Comparison of ENCODE assay signal across 12 cellular contexts in the genomic region with DNA sequence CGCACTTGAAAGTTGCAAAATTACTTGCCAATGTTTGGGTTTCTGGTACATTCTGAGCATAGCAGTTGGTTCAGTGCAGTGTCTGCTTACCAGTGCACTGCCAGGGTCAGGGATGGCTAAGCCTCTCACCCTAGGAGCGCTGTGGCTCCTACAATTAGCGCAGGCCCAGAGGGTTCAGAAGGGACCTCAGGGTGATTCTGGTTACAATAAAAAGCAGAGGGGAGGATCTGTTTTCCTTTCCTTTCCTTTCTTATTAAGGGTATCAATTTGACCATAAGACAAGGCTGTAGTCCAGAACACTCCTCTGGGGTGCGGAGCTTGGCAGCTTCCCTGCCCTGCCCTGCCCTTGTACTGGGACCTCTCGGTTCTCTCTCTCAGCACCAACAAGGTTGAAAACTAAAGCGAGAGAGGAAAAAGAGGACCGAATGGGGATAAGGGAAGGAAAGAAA. TPM values are rescaled to one million over a fixed set of nuclear protein-coding genes. Genes with fewer than 3 reads are reported as not detected.
DNase-seq lines count a peak whose midpoint lies in the region; ATAC-seq, FAIRE-seq and TF ChIP-seq lines count a peak whose summit lies in the region.
"Had no signal": no experiment of that assay in that cellular context is flagged by ENCODE, and none has a peak within 500 bp of the region (broad histone marks: within the 10 kb centered on the region; RNA-seq: fewer than 3 reads in every experiment).

No MANE protein-coding gene starts in this region.

- H3K9me2 ChIP-seq in GM23338 (ENCODE audit: insufficient read depth) (no peaks in the 10 kb centered on the region), PC-3 (replicated peaks; ENCODE audit: low read length) (no peaks in the 10 kb centered on the region)

- peaks cover 6% of the 10 kb centered on the region for H3F3A ChIP-seq in GM23338 (replicated peaks; ENCODE audit: low read depth)
- no peaks in the 10 kb centered on the region for H3F3A ChIP-seq in PC-3 (ENCODE audit: low read length, unreplicated experiment)

- ATAC-seq in GM23338 (no peak), left lung (no peak), HG03108 (IDR thresholded peaks at IDR 0.05; ENCODE audit: unreplicated experiment) (no peak), PC-3 (no peak)

- H3K27ac ChIP-seq in GM23338 (ENCODE audit: low read depth) (no peak overlapping the region), left lung (peak overlapping the region; percentile 98), skin epidermis (peak overlapping the region in 18 of 21 experiments; percentile 84 to 98 (median 92)), PC-3 (ENCODE audit: low read length) (no peak overlapping the region)

- H4K20me1 ChIP-seq in GM23338 (replicated peaks; ENCODE audit: insufficient read depth): peaks cover 27% of the 10 kb centered on the region
- H4K20me1 ChIP-seq in PC-3 (ENCODE audit: low read length): no peaks in the 10 kb centered on the region

- POLR2A ChIA-PET in PC-3 (lab: Charles Lee; ENCODE audit: unreplicated experiment): no interaction called here

- peak overlapping the region; percentile 82 for H3K4me3 ChIP-seq in GM23338
- H3K4me3 ChIP-seq in left lung: peak overlapping the region; percentile 55 to 76
- H3K4me3 ChIP-seq in skin epidermis: peak overlapping the region; percentile 49 to 80 (median 60)
- H3K4me3 ChIP-seq in PC-3 (ENCODE audit: low read length): no peak overlapping the region

- peak overlapping the region; percentile 81 for H3K4me3 Mint-ChIP-seq in GM23338
- peak overlapping the region; percentile 100 for H3K4me3 Mint-ChIP-seq in dendritic cell treated with granulocyte-macrophage colony-stimulating factor and Interleukin-4, amounts not matched to agents 40 ng/mL and 50 ng/mL, for 4 days

- H3K4me1 Mint-ChIP-seq in GM23338: peaks cover 47% of the 10 kb centered on the region
- peaks cover 65% of the 10 kb centered on the region for H3K4me1 Mint-ChIP-seq in dendritic cell treated with granulocyte-macrophage colony-stimulating factor and Interleukin-4, amounts not matched to agents 40 ng/mL and 50 ng/mL, for 4 days (ENCODE audit: low read depth)

- H3K4me1 ChIP-seq in GM23338 (ENCODE audit: insufficient read depth) (peaks cover 34% of the 10 kb centered on the region), left lung (peaks cover 18 to 87% of the 10 kb centered on the region in 2 donors), PC-3 (ENCODE audit: insufficient read depth, low read length) (no peaks in the 10 kb centered on the region)

- H3K79me2 ChIP-seq in GM23338 (replicated peaks; ENCODE audit: insufficient read depth) (no peaks in the 10 kb centered on the region), PC-3 (ENCODE audit: low read length) (no peaks in the 10 kb centered on the region)

- intact Hi-C loops in dendritic cell treated with granulocyte-macrophage colony-stimulating factor and Interleukin-4, amounts not matched to agents 40 ng/mL and 50 ng/mL, for 4 days (cut with micrococcal nuclease): loop anchor here (5.0 to 10.0 kb wide), 3 partner anchors 224 to 422 kb away; no protein-coding TSS in a partner anchor
- intact Hi-C loops in left lung (cut with DNase I) (loop anchor here in 1 of 2 donors (10.0 kb wide), 1 partner anchor 402 kb away; no protein-coding TSS in a partner anchor), PC-3 (cut with micrococcal nuclease) (no loop called here)

- H3K9me3 ChIP-seq in left lung (no peaks in the 10 kb centered on the region), PC-3 (ENCODE audit: low read length) (no peaks in the 10 kb centered on the region)

- FAIRE-seq in GM19239 (lab: Jason Lieb, UNC): no peak

- peaks cover 95% of the 10 kb centered on the region for H3K27me3 Mint-ChIP-seq in GM23338 (ENCODE audit: insufficient read depth, low read depth, poor library complexity)
- H3K27me3 Mint-ChIP-seq in dendritic cell treated with granulocyte-macrophage colony-stimulating factor and Interleukin-4, amounts not matched to agents 40 ng/mL and 50 ng/mL, for 4 days: peaks cover 30% of the 10 kb centered on the region

- H3K36me3 ChIP-seq in GM23338 (ENCODE audit: insufficient read depth) (no peaks in the 10 kb centered on the region), left lung (peaks cover 0 to 19% of the 10 kb centered on the region in 2 donors), PC-3 (ENCODE audit: low read depth, low read length) (no peaks in the 10 kb centered on the region)

- no peak overlapping the region for H3K9ac ChIP-seq in PC-3 (ENCODE audit: low read length)

- H3K36me3 Mint-ChIP-seq in GM23338 (ENCODE audit: low read depth): no peaks in the 10 kb centered on the region; the same call in 2 of the 3 replicates
- peaks cover 71% of the 10 kb centered on the region for H3K36me3 Mint-ChIP-seq in dendritic cell treated with granulocyte-macrophage colony-stimulating factor and Interleukin-4, amounts not matched to agents 40 ng/mL and 50 ng/mL, for 4 days (ENCODE audit: low read depth)
- H3K36me3 Mint-ChIP-seq: CD8-positive, alpha-beta memory T cell; naive B cell had no signal

- H3K27ac Mint-ChIP-seq in GM23338: no peak overlapping the region
- peak overlapping the region; percentile 97 for H3K27ac Mint-ChIP-seq in dendritic cell treated with granulocyte-macrophage colony-stimulating factor and Interleukin-4, amounts not matched to agents 40 ng/mL and 50 ng/mL, for 4 days
- H3K27ac Mint-ChIP-seq: CD8-positive, alpha-beta memory T cell had no signal

- peak; percentile 48 for DNase-seq in GM23338 (ENCODE audit: low spot score)
- no peak for DNase-seq in left lung
- DNase-seq in GM19240 (ENCODE audit: insufficient read length, low spot score): no peak
- DNase-seq in PC-3: no peak
- no peak for DNase-seq in GM19239 (ENCODE audit: insufficient read length, low spot score)
- DNase-seq: activated CD4-positive, alpha-beta T cell treated with anti-CD3 and anti-CD28 coated beads, Interleukin-2, amount 50 U/mL, for 48 hours; CD8-positive, alpha-beta memory T cell; naive B cell; NCI-H510A had no signal

- H2AFZ ChIP-seq in GM23338 (no peak overlapping the region), PC-3 (ENCODE audit: low read length) (no peak overlapping the region)

- no peak for TF ChIP-seq CTCF in GM23338 (conservative IDR thresholded peaks at IDR 0.05; ENCODE audit: low read depth in 2 of 2)
- no peak for TF ChIP-seq CTCF in left lung (IDR thresholded peaks at IDR 0.05)
- no peak for TF ChIP-seq CTCF in PC-3 (conservative IDR thresholded peaks at IDR 0.05; ENCODE audit: low read depth, low read length)

- H3K27me3 ChIP-seq in GM23338 (ENCODE audit: insufficient read depth): peaks cover 98% of the 10 kb centered on the region
- peaks cover 13 to 97% of the 10 kb centered on the region in 2 donors for H3K27me3 ChIP-seq in left lung
- peaks cover 86% of the 10 kb centered on the region for H3K27me3 ChIP-seq in PC-3 (ENCODE audit: low read length)

- H3K9me3 Mint-ChIP-seq in GM23338: 0 out of 3 replicates have a peak, but pooled peaks cover 7% of the 10 kb centered on the region
- no peaks in the 10 kb centered on the region for H3K9me3 Mint-ChIP-seq in dendritic cell treated with granulocyte-macrophage colony-stimulating factor and Interleukin-4, amounts not matched to agents 40 ng/mL and 50 ng/mL, for 4 days
- H3K9me3 Mint-ChIP-seq: CD8-positive, alpha-beta memory T cell; naive B cell had no signal

- H3K4me2 ChIP-seq in GM23338: peak overlapping the region; percentile 96
- H3K4me2 ChIP-seq in PC-3 (ENCODE audit: low read length): no peak overlapping the region

- CTCF ChIA-PET in PC-3 (lab: Charles Lee): no interaction called here

- no TSS peak for BruUV-seq in PC-3 (replicated peaks; lab: Mats Ljungman, UMichigan)

TF ChIP-seq in GM23338, 12 proteins besides CTCF, POLR2A, EP300 and RAD21 (continues in another document):
- TF ChIP-seq ZNF331 (CRISPR knock-in tag; IDR thresholded peaks at IDR 0.05; ENCODE audit: low read depth) (no peak), CREB1 (CRISPR knock-in tag; IDR thresholded peaks at IDR 0.05; ENCODE audit: low read depth) (no peak), ZNF114 (CRISPR knock-in tag; IDR thresholded peaks at IDR 0.05) (no peak), EZH2 (IDR thresholded peaks at IDR 0.05; ENCODE audit: low read depth, unreplicated experiment) (no peak), JUNB (IDR thresholded peaks at IDR 0.05; ENCODE audit: unreplicated experiment) (no peak), NANOG (IDR thresholded peaks at IDR 0.05; ENCODE audit: borderline replicate concordance) (no peak)
- TF ChIP-seq, protein P1, sequence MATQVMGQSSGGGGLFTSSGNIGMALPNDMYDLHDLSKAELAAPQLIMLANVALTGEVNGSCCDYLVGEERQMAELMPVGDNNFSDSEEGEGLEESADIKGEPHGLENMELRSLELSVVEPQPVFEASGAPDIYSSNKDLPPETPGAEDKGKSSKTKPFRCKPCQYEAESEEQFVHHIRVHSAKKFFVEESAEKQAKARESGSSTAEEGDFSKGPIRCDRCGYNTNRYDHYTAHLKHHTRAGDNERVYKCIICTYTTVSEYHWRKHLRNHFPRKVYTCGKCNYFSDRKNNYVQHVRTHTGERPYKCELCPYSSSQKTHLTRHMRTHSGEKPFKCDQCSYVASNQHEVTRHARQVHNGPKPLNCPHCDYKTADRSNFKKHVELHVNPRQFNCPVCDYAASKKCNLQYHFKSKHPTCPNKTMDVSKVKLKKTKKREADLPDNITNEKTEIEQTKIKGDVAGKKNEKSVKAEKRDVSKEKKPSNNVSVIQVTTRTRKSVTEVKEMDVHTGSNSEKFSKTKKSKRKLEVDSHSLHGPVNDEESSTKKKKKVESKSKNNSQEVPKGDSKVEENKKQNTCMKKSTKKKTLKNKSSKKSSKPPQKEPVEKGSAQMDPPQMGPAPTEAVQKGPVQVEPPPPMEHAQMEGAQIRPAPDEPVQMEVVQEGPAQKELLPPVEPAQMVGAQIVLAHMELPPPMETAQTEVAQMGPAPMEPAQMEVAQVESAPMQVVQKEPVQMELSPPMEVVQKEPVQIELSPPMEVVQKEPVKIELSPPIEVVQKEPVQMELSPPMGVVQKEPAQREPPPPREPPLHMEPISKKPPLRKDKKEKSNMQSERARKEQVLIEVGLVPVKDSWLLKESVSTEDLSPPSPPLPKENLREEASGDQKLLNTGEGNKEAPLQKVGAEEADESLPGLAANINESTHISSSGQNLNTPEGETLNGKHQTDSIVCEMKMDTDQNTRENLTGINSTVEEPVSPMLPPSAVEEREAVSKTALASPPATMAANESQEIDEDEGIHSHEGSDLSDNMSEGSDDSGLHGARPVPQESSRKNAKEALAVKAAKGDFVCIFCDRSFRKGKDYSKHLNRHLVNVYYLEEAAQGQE (IDR thresholded peaks at IDR 0.05; ENCODE audit: unreplicated experiment): no peak

RNA-seq across cellular contexts. Expression of gene MAFB, which starts 2.6 kb away (rescaled TPM):
- total RNA-seq in GM23338 (2014; rRNA removed; shearing (Covaris generic)): 1.6 and 1.8 TPM in 2 replicates
- polyA plus RNA-seq in GM23338 (2016; fragmentation: Nextera tagmentation; extraction: Ambion mirVana): 2.3 and 2.5 TPM in 2 replicates
- total RNA-seq in left lung (100 to 1,000 TPM in 1 of 2 donors, 10 to 100 TPM in 1; 29.8 to 111 TPM), PC-3 (2014; rRNA removed) (0.04 TPM in 1 of 2 replicates, not detected in the other)
- polyA plus RNA-seq: CD8-positive, alpha-beta memory T cell had no signal

Comparison
In these comparisons a context has a peak if more than half of its experiments do, and no peak if none do; other contexts are left out.
1. H3K27ac ChIP-seq: peak in left lung (2 of 2) and skin epidermis (18 of 21); none in GM23338 (single experiment) and PC-3 (single experiment).
2. RNA of gene MAFB, which starts 2.6 kb away (total RNA-seq): 29.8 to 111 TPM in left lung; 1.6 to 1.8 TPM in GM23338 and 0.04 TPM in PC-3; every median in the first group is over 10 times any median in the second.